ENCODE assay signal across 16 cellular contexts in the genomic region with DNA sequence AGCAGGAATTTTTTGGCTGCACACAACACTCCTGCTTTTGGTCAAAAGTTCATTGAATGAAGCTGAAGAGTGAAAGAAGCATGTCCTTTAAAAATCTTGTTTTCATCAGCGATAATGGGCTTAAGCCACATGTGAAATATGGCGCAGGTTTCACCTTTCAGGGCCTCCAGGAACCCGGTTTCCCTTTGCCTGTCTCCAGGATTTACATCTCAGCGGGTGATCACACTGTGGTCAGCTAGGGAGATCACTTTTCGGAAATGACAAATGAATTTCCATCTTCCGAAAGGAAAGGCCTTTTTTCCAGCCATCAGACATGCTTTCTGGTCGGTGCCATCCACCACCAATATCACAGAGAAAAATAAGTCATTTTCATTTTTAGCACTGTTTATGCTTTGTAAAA.
"Had no signal": no experiment of that assay in that cellular context is flagged by ENCODE, and none has a peak within 500 bp of the region (broad histone marks: within the 10 kb centered on the region; RNA-seq: fewer than 3 reads in every experiment).

No MANE protein-coding gene starts in this region.

- H3K4me3 ChIP-seq: coronary artery, pancreas, right lobe of liver, testis, upper lobe of left lung had no signal

- H3K27me3 ChIP-seq: brain microvascular endothelial cell, right lobe of liver, testis, upper lobe of left lung had no signal

- H3K36me3 ChIP-seq: brain microvascular endothelial cell, pancreas, right lobe of liver, upper lobe of left lung had no signal

- H3K27ac ChIP-seq: brain microvascular endothelial cell, coronary artery, pancreas, right lobe of liver, testis, upper lobe of left lung had no signal

- DNase-seq: activated CD4-positive, alpha-beta T cell treated with anti-CD3 and anti-CD28 coated beads, Interleukin-2, amount 10 ng/mL, durations not matched to agents 7 days and 5 days; activated CD8-positive, alpha-beta memory T cell treated with anti-CD3 and anti-CD28 coated beads, Interleukin-2, amount 50 U/mL, for 4 hours; activated naive CD4-positive, alpha-beta T cell treated with anti-CD3 and anti-CD28 coated beads for 36 hours; activated T-cell treated with anti-CD3 and anti-CD28 coated beads, Interleukin-2, amount 50 U/mL, for 4 hours; brain microvascular endothelial cell; central memory CD4-positive, alpha-beta T cell; effector CD8-positive, alpha-beta T cell; left ventricle myocardium superior; naive thymus-derived CD4-positive, alpha-beta T cell; pancreas; right lobe of liver; small intestine; stimulated activated CD4-positive, alpha-beta T cell treated with anti-CD3 and anti-CD28 coated beads, Interleukin-4, amount 100 ng/mL, for 4 hours; testis; upper lobe of left lung had no signal

- H3K4me1 ChIP-seq: pancreas, right lobe of liver, testis, upper lobe of left lung had no signal

- H3K9me3 ChIP-seq: pancreas, right lobe of liver, testis, upper lobe of left lung had no signal
